Comparison of ENCODE assay signal across 19 cellular contexts in genomic region chr4:4969298-4969697, GRCh38. TPM values are rescaled to one million over a fixed set of nuclear protein-coding genes. Genes with fewer than 3 reads are reported as not detected.
DNase-seq lines count a peak whose midpoint lies in the region; TF ChIP-seq lines count a peak whose summit lies in the region.
"Had no signal": no experiment of that assay in that cellular context is flagged by ENCODE, and none has a peak within 500 bp of the region (broad histone marks: within the 10 kb centered on the region; RNA-seq: fewer than 3 reads in every experiment).

No MANE protein-coding gene starts in this region.

- H3K27ac ChIP-seq in PC-9 (peak overlapping the region; percentile 45), sigmoid colon (peak overlapping the region in 1 of 4 donors; percentile 38), transverse colon (no peak overlapping the region)
- H3K27ac ChIP-seq: BLaER1 treated with 17β-estradiol and CSF1 and Interleukin-3, amounts not matched to agents 10 nM and 100 nM; neutrophil; upper lobe of right lung had no signal

- H3K27me3 ChIP-seq in PC-9 (ENCODE audit: insufficient read depth, low read depth) (no peaks in the 10 kb centered on the region), sigmoid colon (no peaks in the 10 kb centered on the region), transverse colon (no peaks in the 10 kb centered on the region)
- H3K27me3 ChIP-seq: BLaER1 treated with 17β-estradiol and CSF1 and Interleukin-3, amounts not matched to agents 10 nM and 100 nM; upper lobe of right lung had no signal

- no peak overlapping the region for H3K27ac Mint-ChIP-seq in endothelial cell (ENCODE audit: unreplicated experiment)
- H3K27ac Mint-ChIP-seq: T-cell had no signal

- H2AFZ ChIP-seq in PC-9, result no peak overlapping the region; the same call in 1 of the 2 replicates

- DNase-seq in AG20443 (ENCODE audit: low spot score) (peak; percentile 96), PC-9 (peak; percentile 3 to 71), fibroblast of the aortic adventitia (ENCODE audit: low read depth) (peak; percentile 86), sigmoid colon (peak; percentile 83), endothelial cell (ENCODE audit: low spot score) (no peak), transverse colon (no peak)
- no peak for DNase-seq in stimulated activated CD4-positive, alpha-beta T cell treated with anti-CD3 and anti-CD28 coated beads, Interleukin-15, amount 100 ng/mL, for 24 hours
- no peak for DNase-seq in activated T-cell treated with anti-CD3 and anti-CD28 coated beads, Interleukin-2, amount 50 U/mL, for 48 hours
- DNase-seq: activated CD4-positive, alpha-beta T cell treated with anti-CD3 and anti-CD28 coated beads for 1 hour; amygdala; head of caudate nucleus; NCI-H1092 treated with DMSO at 0.1 percent for 48 hours; NCI-H345; T-cell; upper lobe of right lung had no signal

- no peaks in the 10 kb centered on the region for H3K9me3 ChIP-seq in PC-9 (ENCODE audit: insufficient read depth, low read depth)
- H3K9me3 ChIP-seq in sigmoid colon, result peaks cover 0 to 4% (median 0%) of the 10 kb centered on the region in 4 donors
- no peaks in the 10 kb centered on the region for H3K9me3 ChIP-seq in transverse colon
- H3K9me3 ChIP-seq: neutrophil, upper lobe of right lung had no signal

- H3K4me2 ChIP-seq in PC-9, result peak overlapping the region; percentile 65
- H3K4me2 ChIP-seq: BLaER1 treated with 17β-estradiol and CSF1 and Interleukin-3, amounts not matched to agents 10 nM and 100 nM had no signal

- H3K4me1 ChIP-seq in PC-9 (replicated peaks; ENCODE audit: insufficient read depth) (peaks cover 16% of the 10 kb centered on the region), sigmoid colon (no peaks in the 10 kb centered on the region), transverse colon (no peaks in the 10 kb centered on the region)
- H3K4me1 ChIP-seq: BLaER1 treated with 17β-estradiol and CSF1 and Interleukin-3, amounts not matched to agents 10 nM and 100 nM; HAP-1; upper lobe of right lung had no signal

- WGBS in sigmoid colon, 2 donors, result 73 to 81% methylated on average over 8 of the region's 8 CpGs
- 67 to 76% methylated on average over 3 to 8 of the region's 8 CpGs for WGBS in transverse colon (ENCODE audit: low coverage in 1 of 2), 2 donors

- no peaks in the 10 kb centered on the region for H3K27me3 Mint-ChIP-seq in endothelial cell (ENCODE audit: unreplicated experiment)

- H3F3A ChIP-seq in PC-9 (ENCODE audit: insufficient read depth, low read depth), result no peaks in the 10 kb centered on the region

- no peaks in the 10 kb centered on the region for H3K9me2 ChIP-seq in PC-9 (ENCODE audit: insufficient read depth)

- peaks cover 7% of the 10 kb centered on the region for H3K36me3 Mint-ChIP-seq in endothelial cell (ENCODE audit: low read depth, unreplicated experiment)
- H3K36me3 Mint-ChIP-seq: T-cell had no signal

- intact Hi-C loops in PC-9 (cut with micrococcal nuclease; ENCODE audit: unreplicated experiment) (no loop called here), sigmoid colon (cut with DNase I) (no loop called here), transverse colon (cut with DNase I; ENCODE audit: low total_unique reads) (no loop called here)

- CTCF ChIA-PET in PC-9 (lab: Charles Lee), result no interaction called here

- no peaks in the 10 kb centered on the region for H3K36me3 ChIP-seq in PC-9 (ENCODE audit: low read depth)
- H3K36me3 ChIP-seq in sigmoid colon, result no peaks in the 10 kb centered on the region
- H3K36me3 ChIP-seq in transverse colon, result no peaks in the 10 kb centered on the region
- H3K36me3 ChIP-seq: HAP-1, neutrophil, upper lobe of right lung had no signal

- H3K4me3 Mint-ChIP-seq in endothelial cell (ENCODE audit: unreplicated experiment), result no peak overlapping the region
- H3K4me3 Mint-ChIP-seq: T-cell had no signal

- no peaks in the 10 kb centered on the region for H3K79me2 ChIP-seq in PC-9 (ENCODE audit: low read depth)

- TF ChIP-seq POLR2A in sigmoid colon (IDR thresholded peaks at IDR 0.05) (no peak), transverse colon (IDR thresholded peaks at IDR 0.05) (no peak)

- peaks cover 8% of the 10 kb centered on the region for H3K9me3 Mint-ChIP-seq in endothelial cell (ENCODE audit: unreplicated experiment)

- no peaks in the 10 kb centered on the region for H4K20me1 ChIP-seq in PC-9 (ENCODE audit: insufficient read depth)
- H4K20me1 ChIP-seq: BLaER1 treated with 17β-estradiol and CSF1 and Interleukin-3, amounts not matched to agents 10 nM and 100 nM had no signal

- TF ChIP-seq EP300 in sigmoid colon (IDR thresholded peaks at IDR 0.05), result no peak
- no peak for TF ChIP-seq EP300 in transverse colon (IDR thresholded peaks at IDR 0.05; ENCODE audit: low read depth)

- TF ChIP-seq CTCF in PC-9 (conservative IDR thresholded peaks at IDR 0.05), result no peak
- TF ChIP-seq CTCF in fibroblast of the aortic adventitia (IDR thresholded peaks at IDR 0.05; ENCODE audit: insufficient read depth, low read length), result no peak
- no peak for TF ChIP-seq CTCF in sigmoid colon (IDR thresholded peaks at IDR 0.05)
- no peak for TF ChIP-seq CTCF in endothelial cell (IDR thresholded peaks at IDR 0.05; ENCODE audit: unreplicated experiment)
- no peak for TF ChIP-seq CTCF in transverse colon (IDR thresholded peaks at IDR 0.05)

- no peaks in the 10 kb centered on the region for H3K4me1 Mint-ChIP-seq in endothelial cell (ENCODE audit: unreplicated experiment)
- H3K4me1 Mint-ChIP-seq: T-cell had no signal

- POLR2A ChIA-PET in PC-9 (lab: Charles Lee; ENCODE audit: unreplicated experiment), result no interaction called here

- BruUV-seq in PC-9 (replicated peaks; lab: Mats Ljungman, UMichigan), result no TSS peak

- H3K4me3 ChIP-seq in PC-9, result peak overlapping the region; percentile 19; the same call in 1 of the 2 replicates
- H3K4me3 ChIP-seq in fibroblast of the aortic adventitia (ENCODE audit: low read depth, low read length), result no peak overlapping the region
- H3K4me3 ChIP-seq in sigmoid colon, result no peak overlapping the region
- H3K4me3 ChIP-seq in transverse colon, result no peak overlapping the region
- H3K4me3 ChIP-seq: BLaER1 treated with 17β-estradiol and CSF1 and Interleukin-3, amounts not matched to agents 10 nM and 100 nM; HAP-1; upper lobe of right lung had no signal

- in situ Hi-C loops in transverse colon (cut with MboI; ENCODE audit: low pct_ligation_motif_present in 1 of 4, low pct_unique_long_range_greater_than_20kb in 1 of 4, low sequenced_read_pairs in 3 of 4), result no loop called here

RNA-seq across cellular contexts. Expression of gene CYTL1, which starts 50.0 kb away (rescaled TPM):
- total RNA-seq in PC-9 (2021) (not detected in 2 replicates), fibroblast of the aortic adventitia (ENCODE audit: low replicate concordance) (12.5 TPM in 1 of 2 replicates, not detected in the other), sigmoid colon (1 to 10 TPM; 1.1 to 3.6 (median 1.7) TPM), endothelial cell (ENCODE audit: unreplicated experiment) (not detected), transverse colon (1 to 10 TPM in 1 of 4 donors, under 1 TPM in 1, not detected in 2; 0.79 to 1.8 TPM)
- polyA plus RNA-seq in sigmoid colon, result under 1 TPM in 1 of 3 donors, not detected in 2; 0.54 TPM
- total RNA-seq: HT-29 had no signal

Comparison
In these comparisons a context has a peak if more than half of its experiments do, and no peak if none do; other contexts are left out.
1. DNase-seq: peak in AG20443 (single experiment), PC-9 (2 of 2), fibroblast of the aortic adventitia (single experiment) and sigmoid colon (single experiment); none in stimulated activated CD4-positive, alpha-beta T cell treated with anti-CD3 and anti-CD28 coated beads, Interleukin-15, amount 100 ng/mL, for 24 hours (single experiment), endothelial cell (single experiment), activated T-cell treated with anti-CD3 and anti-CD28 coated beads, Interleukin-2, amount 50 U/mL, for 48 hours (0 of 2) and transverse colon (single experiment).